In the genomic region with DNA sequence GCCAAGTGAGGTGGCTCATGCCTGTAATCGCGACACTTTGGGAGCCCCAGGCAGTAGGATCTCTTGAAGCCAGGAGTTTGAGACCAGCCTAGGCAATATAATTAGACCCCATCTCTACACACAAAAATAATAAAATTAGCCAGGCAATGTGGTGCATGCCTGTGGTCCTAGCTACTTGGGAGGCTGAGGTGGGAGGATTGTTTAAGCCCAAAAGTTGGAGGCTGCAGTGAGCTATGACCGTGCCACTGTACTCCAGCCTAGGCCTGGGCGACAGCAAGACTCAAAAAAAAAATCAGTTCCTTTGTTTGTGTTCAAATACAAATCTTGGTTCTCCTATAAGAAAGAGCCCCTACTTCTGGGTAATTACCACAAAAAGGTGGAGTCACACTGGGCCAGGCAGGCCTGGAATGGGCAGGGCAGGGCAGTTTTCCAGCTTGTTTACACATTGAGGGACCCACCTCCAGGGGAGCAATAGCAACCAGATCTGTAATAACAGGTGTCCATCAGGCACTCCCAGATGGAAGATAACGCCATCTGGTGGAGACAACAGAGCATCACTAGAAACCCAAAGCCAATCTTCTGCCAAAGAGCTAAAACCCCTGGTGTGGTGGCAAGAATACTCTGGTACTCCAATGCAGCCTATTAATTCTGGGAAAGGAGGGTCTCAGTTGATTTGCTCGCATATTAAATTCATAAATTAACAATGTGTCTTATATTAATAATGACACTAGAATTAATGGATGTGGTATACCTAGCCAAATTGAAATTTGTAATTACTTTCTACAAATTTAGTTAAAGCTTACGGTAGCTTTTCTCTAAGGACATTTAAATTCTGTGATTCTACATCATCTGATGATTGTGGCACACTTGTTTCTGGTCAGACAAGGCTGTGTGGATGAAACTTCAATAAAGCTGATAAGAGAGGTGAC, we compare ENCODE assay signal across 7 cellular contexts. TPM values are rescaled to one million over a fixed set of nuclear protein-coding genes. Genes with fewer than 3 reads are reported as not detected.
DNase-seq lines count a peak whose midpoint lies in the region; ATAC-seq and TF ChIP-seq lines count a peak whose summit lies in the region.

No MANE protein-coding gene starts in this region.

- peak; percentile 94 for TF ChIP-seq CTCF in GM12872 (IDR thresholded peaks at IDR 0.05; ENCODE audit: insufficient read depth, low read depth, low read length)
- peak; percentile 75 to 85 for TF ChIP-seq CTCF in brain (conservative IDR thresholded peaks at IDR 0.05)

- H3K4me1 Mint-ChIP-seq in brain: peaks cover 5% of the 10 kb centered on the region

- H3K36me3 Mint-ChIP-seq in brain: peaks cover 29% of the 10 kb centered on the region

- ATAC-seq in HG02852 (IDR thresholded peaks at IDR 0.05; ENCODE audit: unreplicated experiment): peak; percentile 62

- H3K9me3 Mint-ChIP-seq in brain: peaks cover 0 to 2% (median 0%) of the 10 kb centered on the region in 5 experiments

- DNase-seq in NCI-H187 treated with DMSO at 0.1 percent for 48 hours (lab: John Stamatoyannopoulos, UW) (peak; percentile 84), T follicular helper cell (ENCODE audit: low read depth) (peak; percentile 39), iPS-NIHi11 (ENCODE audit: low spot score) (peak; percentile 90)
- peak; percentile 59 for DNase-seq in stimulated activated CD4-positive, alpha-beta T cell treated with anti-CD3 and anti-CD28 coated beads, Interleukin-15, amount 100 ng/mL, for 24 hours

- no peak overlapping the region for H3K4me3 Mint-ChIP-seq in brain

- peaks cover 3% of the 10 kb centered on the region for H3K27me3 Mint-ChIP-seq in brain

- H3K27ac Mint-ChIP-seq in brain: peak overlapping the region in 4 of 5 experiments; percentile 58 to 74 (median 66)

RNA-seq across cellular contexts. Expression of a gene that starts 13.2 kb away (rescaled TPM):
- 11.4 TPM for polyA plus RNA-seq in brain (ENCODE audit: insufficient read depth, low read depth, low replicate concordance)

RNA-seq across cellular contexts. Expression of a gene that starts 38.7 kb away (rescaled TPM):
- polyA plus RNA-seq in brain (ENCODE audit: insufficient read depth, low read depth, low replicate concordance): 27.8 TPM

Comparison
In these comparisons a context has a peak if more than half of its experiments do, and no peak if none do; other contexts are left out.
1. Peak in every context shown above with its lines: DNase-seq and ATAC-seq.
2. DNase-seq: peak in every context shown above with its lines; median percentile 90 in iPS-NIHi11; 84 in NCI-H187 treated with DMSO at 0.1 percent for 48 hours; 59 in stimulated activated CD4-positive, alpha-beta T cell treated with anti-CD3 and anti-CD28 coated beads, Interleukin-15, amount 100 ng/mL, for 24 hours; 39 in T follicular helper cell.